In genomic region chr11:111935331-111936044, GRCh38 we compare ENCODE assay signal across 1 cellular context.
TF ChIP-seq lines count a peak whose summit lies in the region.

No MANE protein-coding gene starts in this region.

TF ChIP-seq in H1, 55 proteins besides CTCF, POLR2A, EP300 and RAD21:
- no peak for TF ChIP-seq SIRT6 (IDR thresholded peaks at IDR 0.05; ENCODE audit: low read length)
